Comparison of ENCODE assay signal across 9 cellular contexts in the genomic region with DNA sequence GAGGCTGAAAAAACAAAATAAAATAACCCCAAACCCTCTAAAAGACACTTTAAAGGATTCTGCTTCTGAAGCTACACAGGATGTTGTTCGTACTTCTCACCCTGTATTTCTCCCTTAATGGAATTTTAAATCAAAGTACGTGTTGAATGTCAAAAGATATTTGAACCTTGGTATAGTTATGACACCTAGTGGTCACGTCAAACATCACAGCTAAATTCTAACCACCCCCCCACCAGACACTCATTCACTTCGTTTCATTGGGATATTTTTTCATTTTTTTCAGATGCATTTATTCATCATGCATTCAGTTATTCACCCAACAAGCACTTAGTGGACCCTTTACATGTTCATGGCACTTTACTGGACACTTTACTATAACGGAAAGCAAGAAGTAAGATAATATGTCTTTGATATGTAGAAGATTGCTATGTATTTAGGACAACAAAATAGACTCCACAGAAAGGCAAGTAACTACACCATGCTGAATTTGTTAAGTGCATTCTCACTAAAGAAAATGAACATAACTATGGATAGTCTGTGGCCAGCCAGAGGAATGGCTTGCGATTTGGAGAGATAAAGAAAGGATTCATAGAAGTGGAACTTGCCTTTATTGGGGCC.
A peak's percentile ranks its signal among the peaks of the same experiment; 100 is the strongest.
DNase-seq lines count a peak whose midpoint lies in the region; ATAC-seq and TF ChIP-seq lines count a peak whose summit lies in the region.
"Had no signal": no experiment of that assay in that cellular context is flagged by ENCODE, and none has a peak within 500 bp of the region (broad histone marks: within the 10 kb centered on the region; RNA-seq: fewer than 3 reads in every experiment).

No MANE protein-coding gene starts in this region.

- H3K4me1 Mint-ChIP-seq in activated T-helper 1 cell treated with anti-CD3 and anti-CD28 coated beads, Interleukin-12 subunit alpha, Interleukin-12 subunit beta, Interleukin-2, Interleukin-4 antibody, amounts not matched to agents 30 ng/mL and 10 ng/mL and 1 ng/mL, durations not matched to agents 14 hours and 24 hours and 36 hours (ENCODE audit: low read depth) = peaks cover 39% of the 10 kb centered on the region

- H3K4me3 ChIP-seq in retinal pigment epithelial cell (ENCODE audit: low read length) = no peak overlapping the region
- H3K4me3 ChIP-seq: BLaER1 had no signal

- intact Hi-C loops in activated T-helper 1 cell treated with anti-CD3 and anti-CD28 coated beads, Interleukin-12 subunit alpha, Interleukin-12 subunit beta, Interleukin-2, Interleukin-4 antibody, amounts not matched to agents 30 ng/mL and 10 ng/mL and 1 ng/mL, durations not matched to agents 14 hours and 24 hours and 36 hours (cut with micrococcal nuclease) = loop anchor here (1.0 to 10.0 kb wide), 12 partner anchors 65 to 947 kb away; a partner anchor contains a TSS

- peak; percentile 52 for TF ChIP-seq CTCF in retinal pigment epithelial cell (conservative IDR thresholded peaks at IDR 0.05; ENCODE audit: low read depth, low read length)

- peak; percentile 82 for ATAC-seq in GM21576 (IDR thresholded peaks at IDR 0.05; ENCODE audit: unreplicated experiment)

- H3K27me3 Mint-ChIP-seq in activated T-helper 1 cell treated with anti-CD3 and anti-CD28 coated beads, Interleukin-12 subunit alpha, Interleukin-12 subunit beta, Interleukin-2, Interleukin-4 antibody, amounts not matched to agents 30 ng/mL and 10 ng/mL and 1 ng/mL, durations not matched to agents 14 hours and 24 hours and 36 hours (ENCODE audit: insufficient read depth) = no peaks in the 10 kb centered on the region

- H3K9me3 Mint-ChIP-seq in activated T-helper 1 cell treated with anti-CD3 and anti-CD28 coated beads, Interleukin-12 subunit alpha, Interleukin-12 subunit beta, Interleukin-2, Interleukin-4 antibody, amounts not matched to agents 30 ng/mL and 10 ng/mL and 1 ng/mL, durations not matched to agents 14 hours and 24 hours and 36 hours = peaks cover 2% of the 10 kb centered on the region

- DNase-seq in DMS 273 (lab: John Stamatoyannopoulos, UW; ENCODE audit: unreplicated experiment) (peak; percentile 64), DMS 273 treated with DMSO at 0.1 percent for 48 hours (lab: John Stamatoyannopoulos, UW) (no peak), NCI-H2081 (lab: John Stamatoyannopoulos, UW) (peak; percentile 3 to 39), germinal center (ENCODE audit: low spot score) (peak; percentile 12), retinal pigment epithelial cell (ENCODE audit: low read depth) (no peak), DMS79 treated with DMSO at 0.1 percent for 48 hours (lab: John Stamatoyannopoulos, UW) (no peak)
- peak; percentile 5 for DNase-seq in activated T-helper 1 cell treated with anti-CD3 and anti-CD28 coated beads, Interleukin-12 subunit alpha, Interleukin-12 subunit beta, Interleukin-2, Interleukin-4 antibody, amounts not matched to agents 30 ng/mL and 10 ng/mL and 1 ng/mL, durations not matched to agents 14 hours and 24 hours and 36 hours (ENCODE audit: low spot score)

- peak overlapping the region; percentile 59 for H3K4me3 Mint-ChIP-seq in activated T-helper 1 cell treated with anti-CD3 and anti-CD28 coated beads, Interleukin-12 subunit alpha, Interleukin-12 subunit beta, Interleukin-2, Interleukin-4 antibody, amounts not matched to agents 30 ng/mL and 10 ng/mL and 1 ng/mL, durations not matched to agents 14 hours and 24 hours and 36 hours

- H3K36me3 Mint-ChIP-seq in activated T-helper 1 cell treated with anti-CD3 and anti-CD28 coated beads, Interleukin-12 subunit alpha, Interleukin-12 subunit beta, Interleukin-2, Interleukin-4 antibody, amounts not matched to agents 30 ng/mL and 10 ng/mL and 1 ng/mL, durations not matched to agents 14 hours and 24 hours and 36 hours (ENCODE audit: low read depth) = no peaks in the 10 kb centered on the region

- H3K27ac Mint-ChIP-seq in activated T-helper 1 cell treated with anti-CD3 and anti-CD28 coated beads, Interleukin-12 subunit alpha, Interleukin-12 subunit beta, Interleukin-2, Interleukin-4 antibody, amounts not matched to agents 30 ng/mL and 10 ng/mL and 1 ng/mL, durations not matched to agents 14 hours and 24 hours and 36 hours = peak overlapping the region; percentile 70

Comparison
In these comparisons a context has a peak if more than half of its experiments do, and no peak if none do; other contexts are left out.
1. DNase-seq: peak in DMS 273 (single experiment), NCI-H2081 (2 of 2), activated T-helper 1 cell treated with anti-CD3 and anti-CD28 coated beads, Interleukin-12 subunit alpha, Interleukin-12 subunit beta, Interleukin-2, Interleukin-4 antibody, amounts not matched to agents 30 ng/mL and 10 ng/mL and 1 ng/mL, durations not matched to agents 14 hours and 24 hours and 36 hours (single experiment) and germinal center (single experiment); none in DMS 273 treated with DMSO at 0.1 percent for 48 hours (single experiment), retinal pigment epithelial cell (single experiment) and DMS79 treated with DMSO at 0.1 percent for 48 hours (single experiment).